9 cellular contexts compared by ENCODE assay signal in genomic region chr22:47043835-47044721, GRCh38.
A peak's percentile ranks its signal among the peaks of the same experiment; 100 is the strongest.
DNase-seq lines count a peak whose midpoint lies in the region; ATAC-seq and TF ChIP-seq lines count a peak whose summit lies in the region.
"Had no signal": no experiment of that assay in that cellular context is flagged by ENCODE, and none has a peak within 500 bp of the region (broad histone marks: within the 10 kb centered on the region; RNA-seq: fewer than 3 reads in every experiment).

No MANE protein-coding gene starts in this region.

- peak; percentile 34 for DNase-seq in AG08396 (ENCODE audit: low spot score)
- peak; percentile 70 for DNase-seq in HT-29 (ENCODE audit: low spot score)
- DNase-seq in SHP77 (lab: John Stamatoyannopoulos, UW): peak; percentile 92 to 93
- peak; percentile 94 for DNase-seq in iPS-NIHi11 (ENCODE audit: low spot score)
- no peak for DNase-seq in vagina (ENCODE audit: extremely low spot score in 2 of 2)
- DNase-seq in anterior cingulate cortex (lab: John Stamatoyannopoulos, UW): no peak

- ATAC-seq in GM18861 (IDR thresholded peaks at IDR 0.05; ENCODE audit: unreplicated experiment) (no peak), GM18517 (IDR thresholded peaks at IDR 0.05; ENCODE audit: unreplicated experiment) (no peak)

- intact Hi-C loops in vagina (cut with DNase I): no loop called here

- H3K27ac ChIP-seq in vagina: peak overlapping the region; percentile 30
- H3K27ac ChIP-seq: thoracic aorta had no signal

- H3K27me3 ChIP-seq in vagina: no peaks in the 10 kb centered on the region

- no peaks in the 10 kb centered on the region for H3K36me3 ChIP-seq in vagina
- H3K36me3 ChIP-seq: thoracic aorta had no signal

- no peaks in the 10 kb centered on the region for H3K9me3 ChIP-seq in vagina
- H3K9me3 ChIP-seq: thoracic aorta had no signal

- H3K4me1 ChIP-seq in vagina: peaks cover 58% of the 10 kb centered on the region

- no peak overlapping the region for H3K4me3 ChIP-seq in vagina
- H3K4me3 ChIP-seq: thoracic aorta had no signal

- TF ChIP-seq CTCF in vagina (IDR thresholded peaks at IDR 0.05): no peak

- no peak for TF ChIP-seq POLR2A in vagina (IDR thresholded peaks at IDR 0.05)

Comparison
In these comparisons a context has a peak if more than half of its experiments do, and no peak if none do; other contexts are left out.
1. DNase-seq: peak in AG08396 (single experiment), HT-29 (single experiment), SHP77 (2 of 2) and iPS-NIHi11 (single experiment); none in vagina (0 of 2) and anterior cingulate cortex (0 of 58).